ENCODE assay signal across 8 cellular contexts in genomic region chr17:45061606-45062205, GRCh38. TPM values are rescaled to one million over a fixed set of nuclear protein-coding genes. Genes with fewer than 3 reads are reported as not detected.
DNase-seq lines count a peak whose midpoint lies in the region; ATAC-seq and TF ChIP-seq lines count a peak whose summit lies in the region.

No MANE protein-coding gene starts in this region.

- no peak for TF ChIP-seq POLR2A in GM18505 (IDR thresholded peaks at IDR 0.05; ENCODE audit: borderline replicate concordance, extremely low read depth, insufficient read depth, insufficient read length)

- no peak overlapping the region for H3K14ac ChIP-seq in trophoblast cell (ENCODE audit: low read length)

- no peak overlapping the region for H2BK12ac ChIP-seq in trophoblast cell (ENCODE audit: low read length)

- peaks cover 23% of the 10 kb centered on the region for H3K36me3 ChIP-seq in DND-41 (ENCODE audit: insufficient read depth, low read length)
- peaks cover 8% of the 10 kb centered on the region; the same call in 1 of the 2 replicates for H3K36me3 ChIP-seq in Panc1 (ENCODE audit: control insufficient read depth, insufficient read depth, low read length)
- no peaks in the 10 kb centered on the region for H3K36me3 ChIP-seq in esophagus (ENCODE audit: control insufficient read depth in 2 of 2, insufficient read depth in 2 of 2, low read length in 1 of 2)
- H3K36me3 ChIP-seq in trophoblast cell (ENCODE audit: control insufficient read depth in 1 of 2, insufficient read depth in 2 of 2, low read length in 2 of 2): no peaks in the 10 kb centered on the region

- no peak overlapping the region for H3K18ac ChIP-seq in trophoblast cell (ENCODE audit: low read length)

- ATAC-seq in DND-41 (ENCODE audit: insufficient read depth, low read depth): no peak
- no peak for ATAC-seq in Panc1
- ATAC-seq in GM18505 (IDR thresholded peaks at IDR 0.05; ENCODE audit: unreplicated experiment): no peak

- 10% methylated on average over 15 of the region's 15 CpGs for WGBS in esophagus, 2 donors
- WGBS in trophoblast cell (ENCODE audit: extremely low coverage, insufficient coverage, insufficient read length): no CpG with 5 or more reads among the region's 15 CpGs

- TSS peak; percentile 92 for BruUV-seq in Panc1 (replicated peaks; lab: Mats Ljungman, UMichigan)

- DNase-seq in DND-41: no peak
- no peak for DNase-seq in Panc1 (ENCODE audit: low read depth, low spot score)
- no peak for DNase-seq in trophoblast cell
- no peak for DNase-seq in NCI-H526 treated with DMSO at 0.1 percent for 48 hours (lab: John Stamatoyannopoulos, UW)
- DNase-seq in nucleus accumbens (lab: John Stamatoyannopoulos, UW): no peak
- DNase-seq in SW 1271 (lab: John Stamatoyannopoulos, UW): no peak

- H3K23ac ChIP-seq in trophoblast cell (ENCODE audit: low read length): no peak overlapping the region

- H4K8ac ChIP-seq in trophoblast cell (ENCODE audit: low read depth, low read length): peak overlapping the region; percentile 78

- H3K79me1 ChIP-seq in trophoblast cell (ENCODE audit: low read length): peaks cover 8% of the 10 kb centered on the region

- intact Hi-C loops in Panc1 (cut with micrococcal nuclease; ENCODE audit: unreplicated experiment): no loop called here

- POLR2A ChIA-PET in Panc1 (lab: Charles Lee): interaction anchor here (0.6 to 0.7 kb wide), 2 partner anchors 15 to 88 kb away, joined by 3 to 5 read pairs; no protein-coding TSS in a partner anchor

- H3K4me2 ChIP-seq in DND-41 (ENCODE audit: insufficient read depth, low read length) (peak overlapping the region; percentile 94), trophoblast cell (ENCODE audit: low read length) (peak overlapping the region; percentile 70)

- CTCF ChIA-PET in Panc1 (lab: Charles Lee): interaction anchor here (0.6 kb wide), 1 partner anchor 12 kb away, joined by 4 read pairs; no protein-coding TSS in a partner anchor

- H2AFZ ChIP-seq in DND-41 (ENCODE audit: low read depth, low read length) (peak overlapping the region; percentile 85), trophoblast cell (ENCODE audit: insufficient read depth, low read length, poor library complexity) (no peak overlapping the region)

- H3K4ac ChIP-seq in trophoblast cell (ENCODE audit: low read depth, low read length): peak overlapping the region; percentile 98

- H3K9ac ChIP-seq in DND-41 (ENCODE audit: low read depth, low read length) (peak overlapping the region; percentile 86), trophoblast cell (ENCODE audit: low read length) (peak overlapping the region; percentile 28)

- H3K4me3 ChIP-seq in DND-41 (ENCODE audit: low read depth in 1 of 2, low read length in 2 of 2) (peak overlapping the region; percentile 75 to 85), Panc1 (ENCODE audit: low read depth in 2 of 2, low read length in 2 of 2) (peak overlapping the region; percentile 90 to 99), esophagus (ENCODE audit: low read depth in 1 of 2, low read length in 2 of 2) (peak overlapping the region; percentile 78 to 91), trophoblast cell (ENCODE audit: low read depth, low read length) (peak overlapping the region; percentile 70)

- peaks cover 82% of the 10 kb centered on the region for H3K79me2 ChIP-seq in DND-41 (ENCODE audit: insufficient read depth, low read length)
- peaks cover 13% of the 10 kb centered on the region for H3K79me2 ChIP-seq in trophoblast cell (ENCODE audit: control insufficient read depth, insufficient read depth, low read length, poor library complexity)

- TF ChIP-seq CTCF in DND-41 (IDR thresholded peaks at IDR 0.05; ENCODE audit: borderline replicate concordance, extremely low read depth, low read length, poor library complexity, severe bottlenecking) (no peak), Panc1 (IDR thresholded peaks at IDR 0.05) (no peak)

- H4K12ac ChIP-seq in trophoblast cell (ENCODE audit: low read depth, low read length): peak overlapping the region; percentile 87

- H2BK5ac ChIP-seq in trophoblast cell (ENCODE audit: low read depth, low read length, poor library complexity): no peak overlapping the region

- in situ Hi-C loops in Panc1 (cut with HindIII; ENCODE audit: low pct_unique_long_range_greater_than_20kb, low sequenced_read_pairs): no loop called here

- H2AK5ac ChIP-seq in trophoblast cell (ENCODE audit: low read length): no peak overlapping the region

- H3K4me1 ChIP-seq in DND-41 (ENCODE audit: insufficient read depth, low read length) (peaks cover 36% of the 10 kb centered on the region), Panc1 (ENCODE audit: control insufficient read depth, insufficient read depth, low read length) (peaks cover 18% of the 10 kb centered on the region), esophagus (ENCODE audit: control insufficient read depth in 2 of 2, insufficient read depth in 2 of 2, low read length in 1 of 2) (peaks cover 0 to 2% of the 10 kb centered on the region in 2 donors), trophoblast cell (ENCODE audit: control insufficient read depth in 1 of 2, insufficient read depth in 2 of 2, low read length in 2 of 2) (peaks cover 0 to 2% of the 10 kb centered on the region in 2 experiments)

- H4K20me1 ChIP-seq in DND-41 (ENCODE audit: insufficient read depth, low read length): peaks cover 21% of the 10 kb centered on the region

- no peaks in the 10 kb centered on the region for H3K9me3 ChIP-seq in DND-41 (ENCODE audit: insufficient read depth, low read length, severe bottlenecking)
- no peaks in the 10 kb centered on the region for H3K9me3 ChIP-seq in Panc1 (ENCODE audit: control insufficient read depth, insufficient read depth, low read depth, low read length)
- H3K9me3 ChIP-seq in esophagus (ENCODE audit: control insufficient read depth in 2 of 2, insufficient read depth in 1 of 2, low read depth in 1 of 2, low read length in 1 of 2): no peaks in the 10 kb centered on the region
- H3K9me3 ChIP-seq in trophoblast cell (ENCODE audit: insufficient read depth, low read depth, low read length): no peaks in the 10 kb centered on the region

- H3K27me3 ChIP-seq in DND-41 (ENCODE audit: insufficient read depth, low read length, poor library complexity) (no peaks in the 10 kb centered on the region), Panc1 (ENCODE audit: control insufficient read depth, insufficient read depth, low read length) (no peaks in the 10 kb centered on the region), esophagus (ENCODE audit: control insufficient read depth in 1 of 2, insufficient read depth in 2 of 2, low read length in 2 of 2) (no peaks in the 10 kb centered on the region), trophoblast cell (ENCODE audit: insufficient read depth, low read length) (no peaks in the 10 kb centered on the region)

- no peak overlapping the region for H2BK120ac ChIP-seq in trophoblast cell (ENCODE audit: insufficient read depth, low read length, poor library complexity)

- H3K27ac ChIP-seq in DND-41 (ENCODE audit: low read length) (peak overlapping the region; percentile 95), Panc1 (ENCODE audit: low read length) (peak overlapping the region; percentile 97), esophagus (ENCODE audit: low read depth in 2 of 2, low read length in 1 of 2) (peak overlapping the region; percentile 20 to 98), trophoblast cell (ENCODE audit: low read depth, low read length) (no peak overlapping the region)

- H4K91ac ChIP-seq in trophoblast cell (ENCODE audit: low read depth, low read length): no peak overlapping the region

RNA-seq across cellular contexts. Expression of gene NMT1, which starts 0.6 kb away (rescaled TPM):
- total RNA-seq in Panc1 (2021; ENCODE audit: unreplicated experiment): 105 TPM
- 141 TPM for polyA plus RNA-seq in Panc1 (2012; ENCODE audit: insufficient read length)
- polyA plus RNA-seq in esophagus: 10 to 100 TPM; 30.1 to 32.9 TPM
- 114 and 115 TPM in 2 replicates for polyA plus RNA-seq in trophoblast cell (2013)

RNA-seq across cellular contexts. Expression of gene DCAKD, which starts 10.3 kb away (rescaled TPM):
- total RNA-seq in Panc1 (2021; ENCODE audit: unreplicated experiment): 24.3 TPM
- 31.4 TPM for polyA plus RNA-seq in Panc1 (2012; ENCODE audit: insufficient read length)
- 10 to 100 TPM; 11.8 to 15.8 TPM for polyA plus RNA-seq in esophagus
- 34.4 and 36.2 TPM in 2 replicates for polyA plus RNA-seq in trophoblast cell (2013)
